ENCODE assay signal across 8 cellular contexts in genomic region chr3:136861890-136862610, GRCh38.
A peak's percentile ranks its signal among the peaks of the same experiment; 100 is the strongest.
DNase-seq lines count a peak whose midpoint lies in the region; ATAC-seq lines count a peak whose summit lies in the region.

Gene NCK1 (plus strand): TSS chr3:136862208. CDS start chr3:136928002, 65,794 bp downstream.

- ATAC-seq in GM19035 (IDR thresholded peaks at IDR 0.05; ENCODE audit: unreplicated experiment), result peak; percentile 96
- peak; percentile 97 for ATAC-seq in HG03354 (IDR thresholded peaks at IDR 0.05; ENCODE audit: poor library complexity, severe bottlenecking, unreplicated experiment)
- peak; percentile 98 to 99 for ATAC-seq in activated CD4-positive, CD25-positive, alpha-beta regulatory T cell treated with anti-CD3 and anti-CD28 coated beads, Interleukin-2, amount 50 U/mL, for 24 hours

- DNase-seq in AML-193 (lab: John Stamatoyannopoulos, UW) (peak; percentile 98), NCI-H446 treated with DMSO at 0.1 percent for 48 hours (lab: John Stamatoyannopoulos, UW) (peak; percentile 98), cerebellar cortex (ENCODE audit: low spot score) (peak; percentile 99), islet precursor cell (peak; percentile 100)
- peak; percentile 95 to 98 (median 97) for DNase-seq in stimulated activated CD4-positive, alpha-beta T cell treated with anti-CD3 and anti-CD28 coated beads, Interleukin-12 subunit alpha, Interleukin-12 subunit beta, amount 100 ng/mL, for 48 hours (ENCODE audit: low read depth in 2 of 3, low spot score in 1 of 3)

Comparison
In these comparisons a context has a peak if more than half of its experiments do, and no peak if none do; other contexts are left out.
1. Peak in every context shown above with its lines: DNase-seq and ATAC-seq.